Comparison of ENCODE assay signal across 8 cellular contexts in genomic region chr6:96923871-96924493, GRCh38. TPM values are rescaled to one million over a fixed set of nuclear protein-coding genes. Genes with fewer than 3 reads are reported as not detected.
DNase-seq lines count a peak whose midpoint lies in the region; ATAC-seq and TF ChIP-seq lines count a peak whose summit lies in the region.

No MANE protein-coding gene starts in this region.

- WGBS in trophoblast cell (ENCODE audit: extremely low coverage, insufficient coverage, insufficient read length): no CpG with 5 or more reads among the region's 34 CpGs

- peak; percentile 70 for TF ChIP-seq POLR2A in GM19193 (IDR thresholded peaks at IDR 0.05; ENCODE audit: extremely low read depth, insufficient read depth, insufficient read length)

- H3K36me3 ChIP-seq in DND-41 (ENCODE audit: insufficient read depth, low read length) (no peaks in the 10 kb centered on the region; the same call in 1 of the 2 replicates), trophoblast cell (ENCODE audit: control insufficient read depth in 1 of 2, insufficient read depth in 2 of 2, low read length in 2 of 2) (no peaks in the 10 kb centered on the region)

- H3K4me3 ChIP-seq in DND-41 (ENCODE audit: low read depth in 1 of 2, low read length in 2 of 2) (peak overlapping the region; percentile 24 to 100; a peak in 3 of 4 replicates), fibroblast of villous mesenchyme (ENCODE audit: low read depth, low read length) (peak overlapping the region; percentile 66), trophoblast cell (ENCODE audit: low read depth, low read length) (peak overlapping the region; percentile 81)

- H2AK5ac ChIP-seq in trophoblast cell (ENCODE audit: low read length): no peak overlapping the region

- H3K79me2 ChIP-seq in DND-41 (ENCODE audit: insufficient read depth, low read length) (no peaks in the 10 kb centered on the region), trophoblast cell (ENCODE audit: control insufficient read depth, insufficient read depth, low read length, poor library complexity) (no peaks in the 10 kb centered on the region)

- H3K4me2 ChIP-seq in DND-41 (ENCODE audit: insufficient read depth, low read length) (peak overlapping the region; percentile 100), trophoblast cell (ENCODE audit: low read length) (peak overlapping the region; percentile 77)

- H3K14ac ChIP-seq in trophoblast cell (ENCODE audit: low read length): peak overlapping the region; percentile 39

- H3K23ac ChIP-seq in trophoblast cell (ENCODE audit: low read length): no peak overlapping the region

- no peaks in the 10 kb centered on the region for H4K20me1 ChIP-seq in DND-41 (ENCODE audit: insufficient read depth, low read length)

- peak overlapping the region; percentile 92 for H4K8ac ChIP-seq in trophoblast cell (ENCODE audit: low read depth, low read length)

- DNase-seq in DND-41 (no peak), fibroblast of villous mesenchyme (ENCODE audit: low read depth) (peak; percentile 1), trophoblast cell (no peak), GOT3 (lab: John Stamatoyannopoulos, UW) (no peak), NCI-H2081 treated with DMSO at 0.1 percent for 48 hours (lab: John Stamatoyannopoulos, UW) (no peak)

- H3K4ac ChIP-seq in trophoblast cell (ENCODE audit: low read depth, low read length): no peak overlapping the region

- no peak for TF ChIP-seq CTCF in DND-41 (IDR thresholded peaks at IDR 0.05; ENCODE audit: borderline replicate concordance, extremely low read depth, low read length, poor library complexity, severe bottlenecking)
- no peak for TF ChIP-seq CTCF in fibroblast of villous mesenchyme (IDR thresholded peaks at IDR 0.05; ENCODE audit: insufficient read depth, low read depth, low read length)

- H3K4me1 ChIP-seq in DND-41 (ENCODE audit: insufficient read depth, low read length) (peaks cover 20% of the 10 kb centered on the region), trophoblast cell (ENCODE audit: control insufficient read depth in 1 of 2, insufficient read depth in 2 of 2, low read length in 2 of 2) (peaks cover 0 to 3% of the 10 kb centered on the region in 2 experiments)

- peak overlapping the region; percentile 67 for H3K9ac ChIP-seq in DND-41 (ENCODE audit: low read depth, low read length)
- H3K9ac ChIP-seq in trophoblast cell (ENCODE audit: low read length): peak overlapping the region; percentile 46

- H3K27ac ChIP-seq in DND-41 (ENCODE audit: low read length) (peak overlapping the region; percentile 73), trophoblast cell (ENCODE audit: low read depth, low read length) (no peak overlapping the region)

- no peak overlapping the region for H2BK12ac ChIP-seq in trophoblast cell (ENCODE audit: low read length)

- H4K12ac ChIP-seq in trophoblast cell (ENCODE audit: low read depth, low read length): no peak overlapping the region

- no peak overlapping the region for H2BK5ac ChIP-seq in trophoblast cell (ENCODE audit: low read depth, low read length, poor library complexity)

- ATAC-seq in DND-41 (ENCODE audit: insufficient read depth, low read depth) (peak; percentile 78), HG03280 (IDR thresholded peaks at IDR 0.05; ENCODE audit: unreplicated experiment) (peak; percentile 77), SK-N-SH treated with all-trans-retinoic acid at 6 μM for 48 hours (peak; percentile 49)

- H2AFZ ChIP-seq in DND-41 (ENCODE audit: low read depth, low read length): peak overlapping the region; percentile 99
- peak overlapping the region; percentile 94 for H2AFZ ChIP-seq in trophoblast cell (ENCODE audit: insufficient read depth, low read length, poor library complexity)

- peak overlapping the region; percentile 29 for H3K18ac ChIP-seq in trophoblast cell (ENCODE audit: low read length)

- H3K79me1 ChIP-seq in trophoblast cell (ENCODE audit: low read length): peaks cover 2% of the 10 kb centered on the region

- H2BK120ac ChIP-seq in trophoblast cell (ENCODE audit: insufficient read depth, low read length, poor library complexity): no peak overlapping the region

- H3K9me3 ChIP-seq in DND-41 (ENCODE audit: insufficient read depth, low read length, severe bottlenecking): no peaks in the 10 kb centered on the region
- no peaks in the 10 kb centered on the region for H3K9me3 ChIP-seq in trophoblast cell (ENCODE audit: insufficient read depth, low read depth, low read length)

- H3K27me3 ChIP-seq in DND-41 (ENCODE audit: insufficient read depth, low read length, poor library complexity): peaks cover 30% of the 10 kb centered on the region
- no peaks in the 10 kb centered on the region for H3K27me3 ChIP-seq in trophoblast cell (ENCODE audit: insufficient read depth, low read length)

- no peak overlapping the region for H4K91ac ChIP-seq in trophoblast cell (ENCODE audit: low read depth, low read length)

TF ChIP-seq in SK-N-SH treated with all-trans-retinoic acid at 6 μM for 48 hours, 23 proteins besides CTCF, POLR2A, EP300 and RAD21:
- no peak for TF ChIP-seq ZNF8 (CRISPR knock-in tag; IDR thresholded peaks at IDR 0.05)
- no peak for TF ChIP-seq ZC3H10 (CRISPR knock-in tag; IDR thresholded peaks at IDR 0.05)
- no peak for TF ChIP-seq TSHZ2 (CRISPR knock-in tag; IDR thresholded peaks at IDR 0.05)
- no peak for TF ChIP-seq ZNF70 (CRISPR knock-in tag; IDR thresholded peaks at IDR 0.05)
- TF ChIP-seq TOX (CRISPR knock-in tag; IDR thresholded peaks at IDR 0.05; ENCODE audit: borderline replicate concordance): no peak
- TF ChIP-seq PATZ1 (CRISPR knock-in tag; IDR thresholded peaks at IDR 0.05; ENCODE audit: borderline replicate concordance): no peak
- TF ChIP-seq TCF4 (CRISPR knock-in tag; IDR thresholded peaks at IDR 0.05; ENCODE audit: borderline replicate concordance): no peak
- no peak for TF ChIP-seq CREB5 (CRISPR knock-in tag; IDR thresholded peaks at IDR 0.05; ENCODE audit: low read depth)
- TF ChIP-seq BACH2 (CRISPR knock-in tag; IDR thresholded peaks at IDR 0.05; ENCODE audit: borderline replicate concordance): no peak

RNA-seq across cellular contexts. Expression of gene KLHL32, which starts 0.5 kb away (rescaled TPM):
- 0.32 TPM in 1 of 2 replicates, not detected in the other for total RNA-seq in fibroblast of villous mesenchyme
- 0.08 and 0.12 TPM in 2 replicates for polyA plus RNA-seq in trophoblast cell (2013)

RNA-seq across cellular contexts. Expression of gene NDUFAF4, which starts 26.3 kb away (rescaled TPM):
- total RNA-seq in fibroblast of villous mesenchyme: 4.8 and 11.7 TPM in 2 replicates
- 34.2 and 37.5 TPM in 2 replicates for polyA plus RNA-seq in trophoblast cell (2013)
